ENCODE assay signal across 21 cellular contexts in genomic region chr4:11640584-11640983, GRCh38.
"Had no signal": no experiment of that assay in that cellular context is flagged by ENCODE, and none has a peak within 500 bp of the region (broad histone marks: within the 10 kb centered on the region; RNA-seq: fewer than 3 reads in every experiment).

No MANE protein-coding gene starts in this region.

- H3K27ac ChIP-seq: heart right ventricle, lower lobe of right lung, neutrophil, pancreas, right lobe of liver, suprapubic skin, transverse colon, vagina had no signal

- H3K36me3 ChIP-seq: heart right ventricle, lower lobe of right lung, neutrophil, pancreas, right lobe of liver, suprapubic skin, transverse colon, vagina had no signal

- H3K4me3 ChIP-seq: heart right ventricle, lower lobe of right lung, pancreas, right lobe of liver, suprapubic skin, transverse colon, vagina had no signal

- H3K36me3 Mint-ChIP-seq: natural killer cell had no signal

- H3K9me3 ChIP-seq: lower lobe of right lung, neutrophil, pancreas, right lobe of liver, vagina had no signal

- H3K27me3 ChIP-seq: heart right ventricle, neutrophil, pancreas, right lobe of liver, suprapubic skin, transverse colon, vagina had no signal

- H3K27ac Mint-ChIP-seq: effector memory CD8-positive, alpha-beta T cell; memory B cell; natural killer cell; stimulated activated naive CD8-positive, alpha-beta T cell treated with anti-CD3 and anti-CD28 coated beads, Interleukin-15, amount 100 ng/mL, for 72 hours had no signal

- ATAC-seq: effector memory CD8-positive, alpha-beta T cell; heart right ventricle; left ventricle myocardium superior; lower lobe of right lung; natural killer cell; pancreas; right lobe of liver; stimulated activated naive CD8-positive, alpha-beta T cell treated with anti-CD3 and anti-CD28 coated beads, Interleukin-15, amount 100 ng/mL, for 72 hours had no signal

- DNase-seq: cortex of kidney; effector memory CD8-positive, alpha-beta T cell; erythroblast; glutamatergic neuron; heart right ventricle; hippocampal formation; left ventricle myocardium superior; lower lobe of right lung; natural killer cell; pancreas; right lobe of liver; small intestine; stimulated activated CD4-positive, alpha-beta T cell treated with anti-CD3 and anti-CD28 coated beads, Interleukin-15, amount 100 ng/mL, for 24 hours; stimulated activated CD4-positive, alpha-beta T cell treated with anti-CD3 and anti-CD28 coated beads, Interleukin-2, amount 100 ng/mL, for 48 hours; stimulated activated naive CD4-positive, alpha-beta T cell; stimulated activated naive CD8-positive, alpha-beta T cell treated with anti-CD3 and anti-CD28 coated beads, Interleukin-15, amount 100 ng/mL, for 72 hours; transverse colon had no signal

- H3K4me1 ChIP-seq: heart right ventricle, lower lobe of right lung, pancreas, right lobe of liver, suprapubic skin, transverse colon, vagina had no signal
